ENCODE assay signal across 8 cellular contexts in genomic region chr9:21317956-21318923, GRCh38. TPM values are rescaled to one million over a fixed set of nuclear protein-coding genes. Genes with fewer than 3 reads are reported as not detected.
DNase-seq lines count a peak whose midpoint lies in the region; ATAC-seq and TF ChIP-seq lines count a peak whose summit lies in the region.

No MANE protein-coding gene starts in this region.

- H3K9me3 ChIP-seq in endodermal cell (ENCODE audit: control insufficient read depth, low read length): no peaks in the 10 kb centered on the region
- H3K9me3 ChIP-seq in mucosa of descending colon: no peaks in the 10 kb centered on the region

- no peaks in the 10 kb centered on the region for H3K4me1 Mint-ChIP-seq in endodermal cell

- intact Hi-C loops in mucosa of descending colon (cut with DNase I, micrococcal nuclease): loop anchor here in 1 of 2 donors (5.0 kb wide), 1 partner anchor 74 kb away; no protein-coding TSS in a partner anchor

- H3K27ac ChIP-seq in endodermal cell (ENCODE audit: low read depth, low read length): no peak overlapping the region

- H3K27me3 ChIP-seq in endodermal cell (ENCODE audit: control insufficient read depth, insufficient read depth, low read length, poor library complexity, severe bottlenecking) (peaks cover 18% of the 10 kb centered on the region), H7 (ENCODE audit: control insufficient read depth, insufficient read depth, low read length) (no peaks in the 10 kb centered on the region)

- H3K9me3 Mint-ChIP-seq in endodermal cell: no peaks in the 10 kb centered on the region

- no peak overlapping the region for H3K4me3 Mint-ChIP-seq in endodermal cell

- no peak overlapping the region for H3K9ac ChIP-seq in endodermal cell (ENCODE audit: extremely low read depth, low read length, poor library complexity, severe bottlenecking)

- H3K27me3 Mint-ChIP-seq in endodermal cell (ENCODE audit: insufficient read depth): peaks cover 41% of the 10 kb centered on the region

- H3K36me3 ChIP-seq in endodermal cell (ENCODE audit: control insufficient read depth, insufficient read depth, low read length) (peaks cover 10% of the 10 kb centered on the region), mucosa of descending colon (ENCODE audit: low read depth) (no peaks in the 10 kb centered on the region), H7 (replicated peaks; ENCODE audit: control insufficient read depth, insufficient read depth, low read length) (no peaks in the 10 kb centered on the region)

- peaks cover under 1% of the 10 kb centered on the region for H3K36me3 Mint-ChIP-seq in endodermal cell (ENCODE audit: low read depth)

- 18 to 50% methylated on average over 1 to 7 of the region's 7 CpGs for WGBS in endodermal cell (ENCODE audit: insufficient coverage in 1 of 2, insufficient read length in 1 of 2), 2 experiments

- H3K4me3 ChIP-seq in endodermal cell (ENCODE audit: low read length) (no peak overlapping the region), mucosa of descending colon (no peak overlapping the region), H7 (ENCODE audit: insufficient read depth, low read depth, low read length) (no peak overlapping the region)

- peak; percentile 81 for ATAC-seq in mucosa of descending colon

- no peak overlapping the region for H3K27ac Mint-ChIP-seq in endodermal cell

- H3K4me1 ChIP-seq in endodermal cell (ENCODE audit: control insufficient read depth, insufficient read depth, low read length) (no peaks in the 10 kb centered on the region), mucosa of descending colon (ENCODE audit: low read depth) (no peaks in the 10 kb centered on the region)

- peak; percentile 9 for DNase-seq in DMS79 (lab: John Stamatoyannopoulos, UW)
- peak; percentile 32 for DNase-seq in GM20000 (ENCODE audit: low spot score)
- peak; percentile 31 to 37 for DNase-seq in Kasumi-1 (lab: John Stamatoyannopoulos, UW)
- peak; percentile 0 for DNase-seq in SK-N-DZ (ENCODE audit: low spot score)
- DNase-seq in endodermal cell: peak; percentile 58
- peak in 1 of 3 donors; percentile 71 for DNase-seq in mucosa of descending colon
- DNase-seq in H7: no peak
- no peak for DNase-seq in H4 (ENCODE audit: low spot score)

- peak; percentile 35 for TF ChIP-seq CTCF in GM20000 (IDR thresholded peaks at IDR 0.05; ENCODE audit: extremely low read depth, missing control alignments)
- peak; percentile 86 for TF ChIP-seq CTCF in endodermal cell (conservative IDR thresholded peaks at IDR 0.05)
- TF ChIP-seq CTCF in mucosa of descending colon (IDR thresholded peaks at IDR 0.05): peak; percentile 23

RNA-seq across cellular contexts. Expression of gene IFNA5, which starts 13.1 kb away (rescaled TPM):
- not detected in 2 replicates for polyA plus RNA-seq in SK-N-DZ (2014; cell fraction: cytosol; rRNA removed)
- polyA plus RNA-seq in SK-N-DZ (2014; cell fraction: nucleus; rRNA removed): not detected in 2 replicates
- total RNA-seq in endodermal cell (not detected), mucosa of descending colon (under 1 TPM in 1 of 3 donors, not detected in 2; 0.41 TPM)
- not detected for polyA plus RNA-seq in endodermal cell (2013, experiment 1 of 2)
- not detected for polyA plus RNA-seq in endodermal cell (2013, experiment 2 of 2)
- not detected in 2 replicates for total RNA-seq in H7 (2014; rRNA removed; shearing (Covaris generic))
- not detected in 2 replicates for total RNA-seq in H4 (2014; rRNA removed; shearing (Covaris generic))

RNA-seq across cellular contexts. Expression of gene KLHL9, which starts 17.0 kb away (rescaled TPM):
- polyA plus RNA-seq in SK-N-DZ (2014; cell fraction: cytosol; rRNA removed): 7.0 and 8.8 TPM in 2 replicates
- 3.3 and 4.6 TPM in 2 replicates for polyA plus RNA-seq in SK-N-DZ (2014; cell fraction: nucleus; rRNA removed)
- total RNA-seq in endodermal cell (10 to 100 TPM; 24.6 to 32.0 TPM), mucosa of descending colon (10 to 100 TPM; 21.8 to 23.9 (median 23.4) TPM)
- 32.7 TPM for polyA plus RNA-seq in endodermal cell (2013, experiment 1 of 2)
- 31.5 TPM for polyA plus RNA-seq in endodermal cell (2013, experiment 2 of 2)
- 12.1 and 12.2 TPM in 2 replicates for total RNA-seq in H7 (2014; rRNA removed; shearing (Covaris generic))
- 0.06 TPM in 1 of 2 replicates, not detected in the other for total RNA-seq in H4 (2014; rRNA removed; shearing (Covaris generic))

RNA-seq across cellular contexts. Expression of gene IFNA6, which starts 32.4 kb away (rescaled TPM):
- polyA plus RNA-seq in SK-N-DZ (2014; cell fraction: cytosol; rRNA removed): not detected in 2 replicates
- polyA plus RNA-seq in SK-N-DZ (2014; cell fraction: nucleus; rRNA removed): not detected in 2 replicates
- total RNA-seq in endodermal cell: not detected
- not detected for polyA plus RNA-seq in endodermal cell (2013, experiment 1 of 2)
- not detected for polyA plus RNA-seq in endodermal cell (2013, experiment 2 of 2)
- not detected for total RNA-seq in mucosa of descending colon
- total RNA-seq in H7 (2014; rRNA removed; shearing (Covaris generic)): not detected in 2 replicates
- total RNA-seq in H4 (2014; rRNA removed; shearing (Covaris generic)): not detected in 2 replicates

RNA-seq across cellular contexts. Expression of gene IFNA13, which starts 49.6 kb away (rescaled TPM):
- not detected in 2 replicates for polyA plus RNA-seq in SK-N-DZ (2014; cell fraction: cytosol; rRNA removed)
- polyA plus RNA-seq in SK-N-DZ (2014; cell fraction: nucleus; rRNA removed): not detected in 2 replicates
- total RNA-seq in endodermal cell (not detected), mucosa of descending colon (not detected)
- not detected for polyA plus RNA-seq in endodermal cell (2013, experiment 1 of 2)
- polyA plus RNA-seq in endodermal cell (2013, experiment 2 of 2): not detected
- not detected in 2 replicates for total RNA-seq in H7 (2014; rRNA removed; shearing (Covaris generic))
- not detected in 2 replicates for total RNA-seq in H4 (2014; rRNA removed; shearing (Covaris generic))

Comparison
In these comparisons a context has a peak if more than half of its experiments do, and no peak if none do; other contexts are left out.
1. DNase-seq: peak in DMS79 (single experiment), GM20000 (single experiment), Kasumi-1 (2 of 2), SK-N-DZ (single experiment) and endodermal cell (single experiment); none in H7 (single experiment) and H4 (single experiment).
2. CTCF ChIP-seq: peak in every context shown above with its lines; median percentile 86 in endodermal cell; 35 in GM20000; 23 in mucosa of descending colon.
3. RNA of gene KLHL9, which starts 17.0 kb away (total RNA-seq): 24.6 to 32.0 TPM in endodermal cell, 21.8 to 23.9 TPM in mucosa of descending colon and 12.1 to 12.2 TPM in H7; 0.06 TPM in H4; every median in the first group is over 10 times any median in the second.